8 cellular contexts compared by ENCODE assay signal in the genomic region with DNA sequence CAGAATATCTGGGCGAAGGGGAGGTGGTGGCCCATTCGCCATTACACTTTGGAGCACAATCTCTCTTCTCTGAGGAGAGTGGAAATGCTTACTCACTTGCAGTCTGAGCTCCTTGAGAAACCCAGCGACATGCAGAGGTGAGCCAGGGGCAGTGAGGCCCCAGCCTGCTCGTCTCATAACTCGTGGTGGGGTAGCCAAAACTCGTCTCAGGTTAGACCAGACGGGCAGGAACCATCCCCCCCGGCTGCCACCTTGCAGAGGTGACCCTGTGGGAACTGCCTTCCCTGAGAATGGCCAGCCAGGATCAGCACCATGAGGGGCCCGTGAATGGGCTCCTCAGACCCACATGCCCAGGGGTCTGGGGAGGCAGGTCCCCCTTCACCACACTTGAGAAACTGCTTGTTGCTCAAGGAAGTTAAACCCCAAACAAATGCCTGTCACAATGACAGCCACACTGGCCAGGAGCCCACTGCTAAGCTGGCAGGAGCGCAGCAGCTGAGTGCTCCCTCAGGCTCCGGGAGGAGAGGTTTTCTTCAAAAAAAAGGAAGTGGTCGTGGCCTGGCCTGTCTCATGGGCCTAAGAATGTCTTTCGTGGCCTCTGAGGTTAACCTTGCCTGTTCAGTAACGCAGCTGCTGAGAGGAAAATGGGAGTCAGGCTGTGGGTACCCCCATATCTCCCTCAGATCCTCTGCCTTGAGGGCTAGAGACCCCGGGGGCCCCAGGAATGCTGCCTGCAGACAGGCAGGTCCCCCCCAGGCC. TPM values are rescaled to one million over a fixed set of nuclear protein-coding genes. Genes with fewer than 3 reads are reported as not detected.
DNase-seq lines count a peak whose midpoint lies in the region; ATAC-seq and TF ChIP-seq lines count a peak whose summit lies in the region.

No MANE protein-coding gene starts in this region.

- peaks cover 39% of the 10 kb centered on the region for H3K4me1 Mint-ChIP-seq in CD14-positive monocyte

- peaks cover 39 to 48% of the 10 kb centered on the region in 2 donors for H3K36me3 Mint-ChIP-seq in CD14-positive monocyte

- TF ChIP-seq CTCF in CD14-positive monocyte (IDR thresholded peaks at IDR 0.05) (no peak), VCaP (conservative IDR thresholded peaks at IDR 0.05) (no peak)

- intact Hi-C loops in CD14-positive monocyte (cut with micrococcal nuclease) = loop anchor here in 1 of 2 donors (10.0 kb wide), 1 partner anchor 57 kb away; no protein-coding TSS in a partner anchor

- no peaks in the 10 kb centered on the region for H3K27me3 ChIP-seq in thymus (ENCODE audit: control insufficient read depth, insufficient read depth)

- DNase-seq in CD14-positive monocyte (ENCODE audit: low spot score) (peak; percentile 57), hypothalamus (lab: John Stamatoyannopoulos, UW) (peak in 34 of 51 donors; percentile 3 to 65 (median 40)), SHP77 (lab: John Stamatoyannopoulos, UW) (no peak), iPS-NIHi7 (ENCODE audit: extremely low spot score) (no peak)

- H3K9me3 ChIP-seq in thymus (ENCODE audit: control insufficient read depth) = no peaks in the 10 kb centered on the region

- 25% methylated on average over 15 of the region's 15 CpGs for WGBS in thymus

- H3K4me1 ChIP-seq in thymus (ENCODE audit: control insufficient read depth, insufficient read depth, low read length) = peaks cover 10% of the 10 kb centered on the region

- H3K4me3 ChIP-seq in thymus (ENCODE audit: low read length) = no peak overlapping the region

- peaks cover 29% of the 10 kb centered on the region for H3K36me3 ChIP-seq in thymus (ENCODE audit: control insufficient read depth, insufficient read depth)

- peaks cover 1 to 5% (median 3%) of the 10 kb centered on the region in 3 donors for H3K27me3 Mint-ChIP-seq in CD14-positive monocyte (ENCODE audit: low read depth in 3 of 3)

- ATAC-seq in HG02759 (IDR thresholded peaks at IDR 0.05; ENCODE audit: unreplicated experiment) = peak; percentile 69
- ATAC-seq in GM19023 (IDR thresholded peaks at IDR 0.05; ENCODE audit: unreplicated experiment) = no peak

- H3K4me3 Mint-ChIP-seq in CD14-positive monocyte = peak overlapping the region in 1 of 2 donors; percentile 46

- H3K9me3 Mint-ChIP-seq in CD14-positive monocyte = no peaks in the 10 kb centered on the region

- H3K27ac ChIP-seq in VCaP (peak overlapping the region; percentile 77), thymus (ENCODE audit: low read depth) (peak overlapping the region; percentile 53)

- peak overlapping the region; percentile 66 to 82 (median 76) for H3K27ac Mint-ChIP-seq in CD14-positive monocyte

RNA-seq across cellular contexts. Expression of gene ALDH2, which starts 9.2 kb away (rescaled TPM):
- polyA plus RNA-seq in CD14-positive monocyte = 100 to 1,000 TPM; 384 to 404 TPM
- 43.9 TPM for polyA plus RNA-seq in thymus

Comparison
In these comparisons a context has a peak if more than half of its experiments do, and no peak if none do; other contexts are left out.
1. DNase-seq: peak in CD14-positive monocyte (single experiment) and hypothalamus (34 of 51); none in SHP77 (0 of 2) and iPS-NIHi7 (single experiment).